Comparison of ENCODE assay signal across 12 cellular contexts in the genomic region with DNA sequence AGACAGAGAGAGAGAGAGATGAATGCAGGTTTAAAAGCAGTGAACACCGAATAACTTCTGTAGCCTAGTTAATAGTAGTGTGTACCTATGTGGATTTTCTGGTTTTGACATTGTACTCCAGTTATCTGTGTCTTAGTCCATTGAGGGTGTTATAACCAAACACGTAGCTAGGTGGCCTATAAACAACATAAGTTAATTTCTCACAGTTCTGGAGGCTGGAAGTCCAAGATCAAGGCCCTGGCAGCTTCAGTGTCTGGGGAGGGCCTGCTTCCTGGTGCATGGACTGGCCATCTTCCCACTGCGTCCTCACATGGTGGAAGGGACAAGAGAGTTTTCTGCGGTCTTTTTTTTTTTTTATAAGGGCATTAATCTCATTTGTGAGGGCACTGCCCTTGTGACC. TPM values are rescaled to one million over a fixed set of nuclear protein-coding genes. Genes with fewer than 3 reads are reported as not detected.
DNase-seq lines count a peak whose midpoint lies in the region; ATAC-seq and TF ChIP-seq lines count a peak whose summit lies in the region.
"Had no signal": no experiment of that assay in that cellular context is flagged by ENCODE, and none has a peak within 500 bp of the region (broad histone marks: within the 10 kb centered on the region; RNA-seq: fewer than 3 reads in every experiment).

No MANE protein-coding gene starts in this region.

- no peak overlapping the region for H3K27ac ChIP-seq in right lobe of liver
- H3K27ac ChIP-seq in gastroesophageal sphincter: no peak overlapping the region
- H3K27ac ChIP-seq: left lung, ovary, stomach had no signal

- TF ChIP-seq POLR2A in right lobe of liver (IDR thresholded peaks at IDR 0.05) (no peak), gastroesophageal sphincter (IDR thresholded peaks at IDR 0.05) (no peak)

- in situ Hi-C loops in KBM-7 (cut with MboI; ENCODE audit: low pct_unique_long_range_greater_than_20kb, low sequenced_read_pairs): no loop called here
- in situ Hi-C loops in SK-MEL-5 (cut with HindIII; ENCODE audit: low pct_unique_long_range_greater_than_20kb, low sequenced_read_pairs): no loop called here

- TF ChIP-seq CTCF in right lobe of liver (IDR thresholded peaks at IDR 0.05) (peak in 1 of 4 donors; percentile 13), gastroesophageal sphincter (IDR thresholded peaks at IDR 0.05) (no peak)

- no peak for TF ChIP-seq EP300 in gastroesophageal sphincter (IDR thresholded peaks at IDR 0.05)

- DNase-seq in NCI-H82 (lab: John Stamatoyannopoulos, UW) (peak; percentile 15), NCI-H82 treated with DMSO at 0.1 percent for 48 hours (lab: John Stamatoyannopoulos, UW; ENCODE audit: unreplicated experiment) (no peak), KBM-7 (peak; percentile 27), SK-MEL-5 (ENCODE audit: low read depth, low spot score) (peak; percentile 64), right lobe of liver (peak in 1 of 3 donors; percentile 26), HEK293T (ENCODE audit: extremely low spot score) (no peak)
- DNase-seq in activated naive CD4-positive, alpha-beta T cell treated with anti-CD3 and anti-CD28 coated beads, Interleukin-2, amount 10 ng/mL, durations not matched to agents 7 days and 5 days: no peak
- DNase-seq: left lung, ovary, stomach had no signal

- POLR2A ChIA-PET in HEK293T (lab: Yijun Ruan, JAX): interaction anchor here (1.3 kb wide), 1 partner anchor 152 kb away, joined by 3 read pairs; a partner anchor contains a TSS

- peak in 3 of 4 donors; percentile 13 to 49 (median 29) for ATAC-seq in right lobe of liver
- ATAC-seq in gastroesophageal sphincter: no peak
- ATAC-seq: activated T-helper 17 cell treated with anti-CD3 and anti-CD28 coated beads, Interleukin-2, amount 50 U/mL, for 72 hours; left lung had no signal

- H3K36me3 ChIP-seq in right lobe of liver (no peaks in the 10 kb centered on the region), gastroesophageal sphincter (no peaks in the 10 kb centered on the region)
- H3K36me3 ChIP-seq: left lung, ovary, stomach had no signal

- H3K27me3 ChIP-seq in right lobe of liver (no peaks in the 10 kb centered on the region), gastroesophageal sphincter (peaks cover 4% of the 10 kb centered on the region)
- H3K27me3 ChIP-seq: ovary had no signal

- H3K27me3 Mint-ChIP-seq in activated naive CD4-positive, alpha-beta T cell treated with anti-CD3 and anti-CD28 coated beads, Interleukin-2, amount 10 ng/mL, durations not matched to agents 7 days and 5 days: peaks cover 52% of the 10 kb centered on the region

- H3K4me1 ChIP-seq in right lobe of liver (peaks cover 0 to 3% (median 0%) of the 10 kb centered on the region in 4 donors), gastroesophageal sphincter (peaks cover 0 to 21% (median 4%) of the 10 kb centered on the region in 3 donors)

- no peak overlapping the region for H3K4me3 ChIP-seq in right lobe of liver
- no peak overlapping the region for H3K4me3 ChIP-seq in gastroesophageal sphincter
- H3K4me3 ChIP-seq: left lung, ovary, stomach had no signal

- peaks cover 16% of the 10 kb centered on the region for H3K9me3 Mint-ChIP-seq in activated naive CD4-positive, alpha-beta T cell treated with anti-CD3 and anti-CD28 coated beads, Interleukin-2, amount 10 ng/mL, durations not matched to agents 7 days and 5 days

- intact Hi-C loops in right lobe of liver (cut with DNase I): loop anchor here in 1 of 2 donors (10.0 kb wide), 1 partner anchor 71 kb away; a partner anchor contains a TSS

- CTCF ChIA-PET in HEK293T (lab: Yijun Ruan, JAX): interaction anchor here (0.6 to 2.1 kb wide), 12 partner anchors 8 to 1983 kb away, joined by 3 to 12 read pairs (median 6); no protein-coding TSS in a partner anchor
- CTCF ChIA-PET in activated naive CD4-positive, alpha-beta T cell treated with anti-CD3 and anti-CD28 coated beads, Interleukin-2, amount 10 ng/mL, durations not matched to agents 7 days and 5 days (lab: Charles Lee): interaction anchor here (0.6 to 6.4 kb wide), 20 partner anchors 10 to 806 kb away, joined by 3 to 27 read pairs (median 4); no protein-coding TSS in a partner anchor

- H3K9me3 ChIP-seq in right lobe of liver: peaks cover 0 to under 1% (median 0%) of the 10 kb centered on the region in 4 donors
- peaks cover 0 to 12% (median 0%) of the 10 kb centered on the region in 3 donors for H3K9me3 ChIP-seq in gastroesophageal sphincter
- H3K9me3 ChIP-seq: ovary had no signal

- peaks cover 4% of the 10 kb centered on the region for H3K36me3 Mint-ChIP-seq in activated naive CD4-positive, alpha-beta T cell treated with anti-CD3 and anti-CD28 coated beads, Interleukin-2, amount 10 ng/mL, durations not matched to agents 7 days and 5 days

- no peak overlapping the region for H3K4me3 Mint-ChIP-seq in activated naive CD4-positive, alpha-beta T cell treated with anti-CD3 and anti-CD28 coated beads, Interleukin-2, amount 10 ng/mL, durations not matched to agents 7 days and 5 days
- H3K4me3 Mint-ChIP-seq: activated T-helper 17 cell treated with anti-CD3 and anti-CD28 coated beads, Interleukin-2, amount 50 U/mL, for 72 hours had no signal

- no peak overlapping the region for H3K27ac Mint-ChIP-seq in activated naive CD4-positive, alpha-beta T cell treated with anti-CD3 and anti-CD28 coated beads, Interleukin-2, amount 10 ng/mL, durations not matched to agents 7 days and 5 days
- H3K27ac Mint-ChIP-seq: activated T-helper 17 cell treated with anti-CD3 and anti-CD28 coated beads, Interleukin-2, amount 50 U/mL, for 72 hours had no signal

- H3K4me1 Mint-ChIP-seq in activated naive CD4-positive, alpha-beta T cell treated with anti-CD3 and anti-CD28 coated beads, Interleukin-2, amount 10 ng/mL, durations not matched to agents 7 days and 5 days: peaks cover 5% of the 10 kb centered on the region

- 41% methylated on average over 4 of the region's 4 CpGs for WGBS in right lobe of liver (ENCODE audit: insufficient coverage, low coverage, low lambda C conversion rate, missing lambda C conversion rate)
- 68 to 83% methylated on average over 3 to 4 of the region's 4 CpGs for WGBS in gastroesophageal sphincter (ENCODE audit: low coverage in 1 of 2), 2 donors

TF ChIP-seq in HEK293T, 16 proteins besides CTCF, POLR2A, EP300 and RAD21:
- TF ChIP-seq FOXA1 (IDR thresholded peaks at IDR 0.05): no peak
- TF ChIP-seq NFRKB (IDR thresholded peaks at IDR 0.05): no peak
- TF ChIP-seq FOXK2 (IDR thresholded peaks at IDR 0.05): no peak
- TF ChIP-seq ELF4 (IDR thresholded peaks at IDR 0.05): no peak
- no peak for TF ChIP-seq CTBP1 (IDR thresholded peaks at IDR 0.05; ENCODE audit: borderline replicate concordance)
- TF ChIP-seq HDGF (IDR thresholded peaks at IDR 0.05; ENCODE audit: borderline replicate concordance): no peak
- no peak for TF ChIP-seq FOXM1 (IDR thresholded peaks at IDR 0.05; ENCODE audit: borderline replicate concordance)
TF ChIP-seq in HEK293T: peak in this region for 0.

RNA-seq across cellular contexts. Expression of a gene that starts 23.5 kb away (rescaled TPM):
- total RNA-seq in SK-MEL-5 (2014; rRNA removed; shearing (Covaris generic)): 0.05 and 0.21 TPM in 2 replicates
- 0.24 and 1.5 TPM in 2 replicates for polyA plus RNA-seq in SK-MEL-5 (2015; cell fraction: cytosol; rRNA removed)
- polyA plus RNA-seq in SK-MEL-5 (2015; cell fraction: nucleus; rRNA removed): not detected in 2 replicates
- total RNA-seq in right lobe of liver (10 to 100 TPM in 1 of 6 experiments, 1 to 10 TPM in 2, not detected in 3; 2.2 to 17.5 (median 9.4) TPM), gastroesophageal sphincter (under 1 TPM in 2 of 4 donors, not detected in 2; 0.69 TPM)
- total RNA-seq: activated T-helper 17 cell treated with anti-CD3 and anti-CD28 coated beads, Interleukin-2, amount 50 U/mL, for 72 hours had no signal
- polyA plus RNA-seq: ovary had no signal

Comparison
In these comparisons a context has a peak if more than half of its experiments do, and no peak if none do; other contexts are left out.
1. DNase-seq: peak in NCI-H82 (single experiment), KBM-7 (single experiment) and SK-MEL-5 (single experiment); none in NCI-H82 treated with DMSO at 0.1 percent for 48 hours (single experiment), HEK293T (single experiment) and activated naive CD4-positive, alpha-beta T cell treated with anti-CD3 and anti-CD28 coated beads, Interleukin-2, amount 10 ng/mL, durations not matched to agents 7 days and 5 days (single experiment).